22 cellular contexts compared by ENCODE assay signal in the genomic region with DNA sequence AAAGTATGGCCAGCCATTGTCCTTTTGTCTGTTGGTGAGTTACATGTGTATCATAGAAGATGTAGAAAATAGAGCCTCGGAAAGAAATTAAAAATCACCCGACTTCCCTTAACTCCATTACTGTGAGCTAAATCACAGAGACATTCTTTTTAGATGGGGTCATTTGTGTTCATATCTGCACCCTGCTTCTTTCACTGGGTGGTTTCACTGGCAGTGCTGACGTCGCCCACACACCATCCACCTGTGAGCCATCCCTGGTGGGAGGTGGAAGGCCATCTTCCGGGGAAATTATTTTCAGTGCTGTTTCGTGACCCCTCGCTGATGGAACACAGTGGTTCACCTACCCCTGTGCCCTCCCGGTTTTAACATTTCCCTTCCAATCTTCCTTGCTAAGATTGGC. TPM values are rescaled to one million over a fixed set of nuclear protein-coding genes. Genes with fewer than 3 reads are reported as not detected.
DNase-seq lines count a peak whose midpoint lies in the region; ATAC-seq and TF ChIP-seq lines count a peak whose summit lies in the region.
"Had no signal": no experiment of that assay in that cellular context is flagged by ENCODE, and none has a peak within 500 bp of the region (broad histone marks: within the 10 kb centered on the region; RNA-seq: fewer than 3 reads in every experiment).

No MANE protein-coding gene starts in this region.

- intact Hi-C loops in cardiac septum (cut with DNase I): no loop called here

- peaks cover 24% of the 10 kb centered on the region for H3K4me1 ChIP-seq in cardiac muscle cell (ENCODE audit: low read depth)

- H3K36me3 ChIP-seq in cardiac muscle cell: no peaks in the 10 kb centered on the region
- H3K36me3 ChIP-seq: BLaER1, breast epithelium, suprapubic skin had no signal

- H3K9me3 ChIP-seq in cardiac muscle cell (ENCODE audit: low read depth): no peaks in the 10 kb centered on the region
- H3K9me3 ChIP-seq: BLaER1, breast epithelium, suprapubic skin had no signal

- H3K27ac ChIP-seq in cardiac muscle cell: peak overlapping the region; percentile 50
- H3K27ac ChIP-seq: 22Rv1, BLaER1, breast epithelium, hepatocyte, HL-60, suprapubic skin had no signal

- H3K4me3 ChIP-seq in cardiac muscle cell: no peak overlapping the region
- H3K4me3 ChIP-seq: BLaER1, breast epithelium, hepatocyte, K562, suprapubic skin had no signal

- no peaks in the 10 kb centered on the region for H3K27me3 ChIP-seq in cardiac muscle cell
- H3K27me3 ChIP-seq: BLaER1, breast epithelium, hepatocyte, suprapubic skin had no signal

- no peak for TF ChIP-seq CTCF in cardiac muscle cell (IDR thresholded peaks at IDR 0.05; ENCODE audit: low read depth, low read length)

- DNase-seq in cardiac muscle cell (ENCODE audit: low read depth in 1 of 2, low spot score in 1 of 2) (no peak), cardiac septum (ENCODE audit: low spot score) (no peak), amniotic epithelial cell (ENCODE audit: low read depth) (peak; percentile 64), iris pigment epithelial cell (ENCODE audit: low read depth) (peak; percentile 61), CD1c-positive myeloid dendritic cell (ENCODE audit: extremely low spot score) (no peak), globus pallidus (ENCODE audit: low spot score) (no peak), NCI-H2107 (lab: John Stamatoyannopoulos, UW) (no peak)
- DNase-seq: activated T-cell treated with anti-CD3 and anti-CD28 coated beads, Interleukin-2, amount 50 U/mL, for 72 hours; NCI-H1048; NCI-H2029; NCI-H524 treated with DMSO at 0.1 percent for 48 hours; SIG-M5 had no signal

- no peak for ATAC-seq in GM21529 (IDR thresholded peaks at IDR 0.05; ENCODE audit: unreplicated experiment)
- ATAC-seq: activated CD4-positive, CD25-positive, alpha-beta regulatory T cell treated with anti-CD3 and anti-CD28 coated beads, Interleukin-2, amount 50 U/mL, for 24 hours; activated T-cell treated with anti-CD3 and anti-CD28 coated beads, Interleukin-2, amount 50 U/mL, for 72 hours; K562 had no signal

RNA-seq across cellular contexts. Expression of gene SH3BP4, which starts 21.2 kb away (rescaled TPM):
- total RNA-seq in cardiac muscle cell (55.0 and 71.3 TPM in 2 replicates), cardiac septum (9.1 TPM)
- 35.8 and 48.5 TPM in 2 replicates for polyA plus RNA-seq in cardiac muscle cell
- total RNA-seq: T-helper 2 cell treated with Interferon-gamma antibody and Interleukin-4, amounts not matched to agents 100 ng/mL and 5 ng/mL, for 36 hours had no signal

Comparison
In these comparisons a context has a peak if more than half of its experiments do, and no peak if none do; other contexts are left out.
1. DNase-seq: peak in amniotic epithelial cell (single experiment) and iris pigment epithelial cell (single experiment); none in cardiac muscle cell (0 of 2), cardiac septum (single experiment), CD1c-positive myeloid dendritic cell (single experiment), globus pallidus (single experiment) and NCI-H2107 (single experiment).